Comparison of ENCODE assay signal across 1 cellular context in the genomic region with DNA sequence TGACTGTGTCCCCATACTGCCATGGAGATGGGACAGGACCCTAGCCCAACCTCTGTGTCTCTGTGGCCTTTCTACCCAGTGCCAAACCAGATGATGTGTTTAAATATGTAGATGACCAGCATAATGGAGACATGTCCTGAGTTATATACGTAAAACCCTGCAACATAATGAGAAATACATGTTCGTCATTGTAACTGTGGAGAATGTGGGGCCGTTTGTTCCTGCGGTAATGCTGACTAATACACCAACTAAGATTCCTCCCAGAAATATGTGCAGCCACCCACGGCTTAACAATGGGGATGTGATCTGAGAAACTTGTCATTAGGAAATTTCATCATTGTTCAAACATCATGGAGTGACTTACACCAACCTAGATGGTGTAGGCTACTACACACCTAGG.
TF ChIP-seq lines count a peak whose summit lies in the region.

No MANE protein-coding gene starts in this region.

TF ChIP-seq in IMR-90, 13 proteins besides CTCF, POLR2A, EP300 and RAD21:
- TF ChIP-seq, protein P1, sequence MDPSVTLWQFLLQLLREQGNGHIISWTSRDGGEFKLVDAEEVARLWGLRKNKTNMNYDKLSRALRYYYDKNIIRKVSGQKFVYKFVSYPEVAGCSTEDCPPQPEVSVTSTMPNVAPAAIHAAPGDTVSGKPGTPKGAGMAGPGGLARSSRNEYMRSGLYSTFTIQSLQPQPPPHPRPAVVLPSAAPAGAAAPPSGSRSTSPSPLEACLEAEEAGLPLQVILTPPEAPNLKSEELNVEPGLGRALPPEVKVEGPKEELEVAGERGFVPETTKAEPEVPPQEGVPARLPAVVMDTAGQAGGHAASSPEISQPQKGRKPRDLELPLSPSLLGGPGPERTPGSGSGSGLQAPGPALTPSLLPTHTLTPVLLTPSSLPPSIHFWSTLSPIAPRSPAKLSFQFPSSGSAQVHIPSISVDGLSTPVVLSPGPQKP (IDR thresholded peaks at IDR 0.05; ENCODE audit: borderline replicate concordance, low read depth, low read length), result no peak
- TF ChIP-seq CEBPB (IDR thresholded peaks at IDR 0.05; ENCODE audit: low read depth, low read length), result no peak
- TF ChIP-seq RCOR1 (IDR thresholded peaks at IDR 0.05; ENCODE audit: insufficient replicate concordance, low read length), result no peak
- no peak for TF ChIP-seq MAZ (IDR thresholded peaks at IDR 0.05; ENCODE audit: borderline replicate concordance, low read depth, low read length)
- TF ChIP-seq MAFK (IDR thresholded peaks at IDR 0.05; ENCODE audit: low read depth, low read length), result no peak
- TF ChIP-seq CHD1 (IDR thresholded peaks at IDR 0.05; ENCODE audit: low read depth, low read length), result no peak
- no peak for TF ChIP-seq SMC3 (IDR thresholded peaks at IDR 0.05; ENCODE audit: low read depth, low read length)
- no peak for TF ChIP-seq BHLHE40 (IDR thresholded peaks at IDR 0.05; ENCODE audit: low read depth, low read length)
